In genomic region chr15:63258658-63259057, GRCh38 we compare ENCODE assay signal across 2 cellular contexts.
A peak's percentile ranks its signal among the peaks of the same experiment; 100 is the strongest.
TF ChIP-seq lines count a peak whose summit lies in the region.

No MANE protein-coding gene starts in this region.

TF ChIP-seq in K562, 482 proteins besides CTCF, POLR2A, EP300 and RAD21:
- TF ChIP-seq MEF2A (IDR thresholded peaks at IDR 0.05; ENCODE audit: control insufficient read depth, low read depth, low read length), result peak; percentile 82
- no peak for TF ChIP-seq LEF1 (IDR thresholded peaks at IDR 0.05)
- no peak for TF ChIP-seq ETV6 (IDR thresholded peaks at IDR 0.05; ENCODE audit: borderline replicate concordance in 1 of 2, low read depth in 2 of 2, low read length in 1 of 2)
- TF ChIP-seq ETV6 (CRISPR knock-in tag; IDR thresholded peaks at IDR 0.05; ENCODE audit: borderline replicate concordance), result no peak
- TF ChIP-seq ZBTB9 (CRISPR knock-in tag; IDR thresholded peaks at IDR 0.05), result no peak
- TF ChIP-seq PML (IDR thresholded peaks at IDR 0.05; ENCODE audit: low read length), result no peak
- TF ChIP-seq HEY1 (CRISPR knock-in tag; IDR thresholded peaks at IDR 0.05; ENCODE audit: borderline replicate concordance), result no peak
- peak; percentile 63 for TF ChIP-seq NFYB (IDR thresholded peaks at IDR 0.05; ENCODE audit: extremely low read depth, insufficient read length)
- no peak for TF ChIP-seq ELK3 (CRISPR knock-in tag; IDR thresholded peaks at IDR 0.05)
- TF ChIP-seq BCOR (IDR thresholded peaks at IDR 0.05), result no peak
- no peak for TF ChIP-seq MYC (IDR thresholded peaks at IDR 0.05; ENCODE audit: low read depth, low read length)
- no peak for TF ChIP-seq MYC (CRISPR knock-in tag; IDR thresholded peaks at IDR 0.05; ENCODE audit: borderline replicate concordance, low read depth)
- no peak for TF ChIP-seq DIDO1 (tag; IDR thresholded peaks at IDR 0.05; ENCODE audit: low read depth)
- peak; percentile 43 for TF ChIP-seq RBM25 (IDR thresholded peaks at IDR 0.05; ENCODE audit: low read depth, low read length, severe bottlenecking)
- TF ChIP-seq SMARCE1 (IDR thresholded peaks at IDR 0.05), result no peak
- no peak for TF ChIP-seq HES1 (IDR thresholded peaks at IDR 0.05; ENCODE audit: low read depth)
- TF ChIP-seq ZNF41 (CRISPR knock-in tag; conservative IDR thresholded peaks at IDR 0.05), result no peak
- no peak for TF ChIP-seq MAZ (CRISPR knock-in tag; conservative IDR thresholded peaks at IDR 0.05 in 1 of 2, IDR thresholded peaks at IDR 0.05 in 1 of 2)
- TF ChIP-seq NCOR1 (IDR thresholded peaks at IDR 0.05), result no peak
- TF ChIP-seq TCF7 (IDR thresholded peaks at IDR 0.05; ENCODE audit: borderline replicate concordance), result no peak
- no peak for TF ChIP-seq ZNF76 (CRISPR knock-in tag; IDR thresholded peaks at IDR 0.05; ENCODE audit: borderline replicate concordance)
- TF ChIP-seq ZFPM2 (CRISPR knock-in tag; IDR thresholded peaks at IDR 0.05), result no peak
- TF ChIP-seq THAP7 (CRISPR knock-in tag; IDR thresholded peaks at IDR 0.05), result no peak

TF ChIP-seq in SK-N-SH treated with all-trans-retinoic acid at 6 μM for 48 hours, 23 proteins besides CTCF, POLR2A, EP300 and RAD21:
- no peak for TF ChIP-seq ISL1 (CRISPR knock-in tag; IDR thresholded peaks at IDR 0.05)
- no peak for TF ChIP-seq CSDC2 (CRISPR knock-in tag; IDR thresholded peaks at IDR 0.05)
- TF ChIP-seq ZNF70 (CRISPR knock-in tag; IDR thresholded peaks at IDR 0.05), result no peak
- TF ChIP-seq RARB (CRISPR knock-in tag; IDR thresholded peaks at IDR 0.05), result no peak
- no peak for TF ChIP-seq ESRRG (CRISPR knock-in tag; IDR thresholded peaks at IDR 0.05)
- no peak for TF ChIP-seq TOX (CRISPR knock-in tag; IDR thresholded peaks at IDR 0.05; ENCODE audit: borderline replicate concordance)
- TF ChIP-seq POU6F1 (CRISPR knock-in tag; IDR thresholded peaks at IDR 0.05; ENCODE audit: borderline replicate concordance, low read depth), result no peak
- no peak for TF ChIP-seq ZC3H10 (CRISPR knock-in tag; IDR thresholded peaks at IDR 0.05)
- TF ChIP-seq PPARA (CRISPR knock-in tag; IDR thresholded peaks at IDR 0.05; ENCODE audit: borderline replicate concordance), result no peak
- no peak for TF ChIP-seq SNAI2 (CRISPR knock-in tag; IDR thresholded peaks at IDR 0.05)
- TF ChIP-seq TCF4 (CRISPR knock-in tag; IDR thresholded peaks at IDR 0.05; ENCODE audit: borderline replicate concordance), result no peak
- no peak for TF ChIP-seq BACH2 (CRISPR knock-in tag; IDR thresholded peaks at IDR 0.05; ENCODE audit: borderline replicate concordance)
- no peak for TF ChIP-seq ARNTL (CRISPR knock-in tag; IDR thresholded peaks at IDR 0.05; ENCODE audit: borderline replicate concordance, low read depth)
- no peak for TF ChIP-seq CSRNP3 (CRISPR knock-in tag; IDR thresholded peaks at IDR 0.05)
- TF ChIP-seq GLIS3 (CRISPR knock-in tag; IDR thresholded peaks at IDR 0.05), result no peak
- TF ChIP-seq ZNF8 (CRISPR knock-in tag; IDR thresholded peaks at IDR 0.05), result no peak
- no peak for TF ChIP-seq TSHZ2 (CRISPR knock-in tag; IDR thresholded peaks at IDR 0.05)
- no peak for TF ChIP-seq ZNF565 (CRISPR knock-in tag; conservative IDR thresholded peaks at IDR 0.05; ENCODE audit: low read depth)
